Comparison of ENCODE assay signal across 7 cellular contexts in the genomic region with DNA sequence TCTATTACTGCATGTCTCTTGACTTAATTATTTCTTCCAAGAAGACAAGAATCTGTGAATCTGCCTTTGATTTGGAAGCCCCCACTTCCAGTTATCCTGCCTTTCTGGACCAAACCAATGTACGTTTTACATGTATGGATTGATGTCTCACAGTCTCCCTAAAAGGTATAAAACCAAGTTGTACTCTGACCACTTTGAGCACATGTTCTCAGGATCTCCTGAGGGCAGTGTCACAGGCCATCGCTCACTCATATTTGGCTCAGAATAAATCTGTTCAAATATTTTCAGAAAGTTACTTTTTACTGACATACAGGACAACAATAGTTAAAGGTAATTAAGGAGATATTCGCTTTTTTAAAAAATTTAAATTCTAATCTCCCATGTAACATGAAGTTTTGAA.
"Had no signal": no experiment of that assay in that cellular context is flagged by ENCODE, and none has a peak within 500 bp of the region (broad histone marks: within the 10 kb centered on the region; RNA-seq: fewer than 3 reads in every experiment).

No MANE protein-coding gene starts in this region.

- ATAC-seq: GM23338 had no signal

- DNase-seq: H9, HCEC 1CT, KBM-7 had no signal

- H3K4me3 ChIP-seq: GM23338 had no signal

- H3K4me2 ChIP-seq: GM23338 had no signal

- FAIRE-seq: H1, H54, HTR-8/SVneo had no signal

- H2AFZ ChIP-seq: GM23338 had no signal
